18 cellular contexts compared by ENCODE assay signal in genomic region chr19:3608750-3609322, GRCh38. TPM values are rescaled to one million over a fixed set of nuclear protein-coding genes. Genes with fewer than 3 reads are reported as not detected.
DNase-seq lines count a peak whose midpoint lies in the region; ATAC-seq and TF ChIP-seq lines count a peak whose summit lies in the region.
"Had no signal": no experiment of that assay in that cellular context is flagged by ENCODE, and none has a peak within 500 bp of the region (broad histone marks: within the 10 kb centered on the region; RNA-seq: fewer than 3 reads in every experiment).

No MANE protein-coding gene starts in this region.

- no peaks in the 10 kb centered on the region for H3F3A ChIP-seq in smooth muscle cell (ENCODE audit: low read depth)

- no peaks in the 10 kb centered on the region for H3K79me2 ChIP-seq in smooth muscle cell (ENCODE audit: low read depth)

- H3K4me1 ChIP-seq in Peyer's patch (peaks cover 0 to 44% (median 26%) of the 10 kb centered on the region in 4 donors), spleen (peaks cover 30 to 89% (median 75%) of the 10 kb centered on the region in 6 donors), smooth muscle cell (ENCODE audit: low read depth) (peaks cover 8% of the 10 kb centered on the region)

- ATAC-seq in left cardiac atrium (peak; percentile 1 to 10), left lobe of liver (no peak)
- ATAC-seq: mucosa of descending colon had no signal

- no peaks in the 10 kb centered on the region for H4K20me1 ChIP-seq in smooth muscle cell (ENCODE audit: low read depth)

- DNase-seq in GDM1 (lab: John Stamatoyannopoulos, UW) (peak; percentile 75), Peyer's patch (no peak), left cardiac atrium (peak; percentile 58), spleen (no peak), NCI-H2107 (lab: John Stamatoyannopoulos, UW) (no peak), smooth muscle cell (lab: John Stamatoyannopoulos, UW; ENCODE audit: unreplicated experiment) (no peak), NCI-H345 treated with DMSO at 0.1 percent for 48 hours (lab: John Stamatoyannopoulos, UW; ENCODE audit: unreplicated experiment) (no peak), left lobe of liver (ENCODE audit: low spot score) (no peak)
- DNase-seq: activated CD8-positive, alpha-beta memory T cell treated with anti-CD3 and anti-CD28 coated beads for 24 hours; activated naive CD4-positive, alpha-beta T cell; CD4-positive, CD25-positive, alpha-beta regulatory T cell; central memory CD4-positive, alpha-beta T cell; mucosa of descending colon; NCI-H187; stimulated activated CD4-positive, alpha-beta T cell treated with anti-CD3 and anti-CD28 coated beads, Interleukin-1b, Interleukin-23, amount 100 ng/mL, for 48 hours had no signal

- H2AFZ ChIP-seq in smooth muscle cell (ENCODE audit: low read depth) = no peak overlapping the region

- intact Hi-C loops in left cardiac atrium (cut with DNase I) (no loop called here), spleen (cut with DNase I; ENCODE audit: low total_unique reads) (no loop called here)

- H3K27ac ChIP-seq in Peyer's patch (peak overlapping the region in 3 of 4 donors; percentile 31 to 74 (median 68)), spleen (peak overlapping the region; percentile 63 to 91 (median 84)), smooth muscle cell (ENCODE audit: low read depth) (no peak overlapping the region)
- H3K27ac ChIP-seq: SJSA1 had no signal

- H3K4me3 ChIP-seq in Peyer's patch (no peak overlapping the region), spleen (peak overlapping the region in 1 of 8 donors; percentile 77), smooth muscle cell (no peak overlapping the region)
- H3K4me3 ChIP-seq: mucosa of descending colon, SJSA1 had no signal

- H3K27me3 ChIP-seq in Peyer's patch = no peaks in the 10 kb centered on the region
- H3K27me3 ChIP-seq in spleen (replicated peaks in 1 of 7) = peaks cover 0 to 43% (median 13%) of the 10 kb centered on the region in 7 donors
- no peaks in the 10 kb centered on the region for H3K27me3 ChIP-seq in smooth muscle cell (ENCODE audit: low read depth)
- H3K27me3 ChIP-seq: SJSA1 had no signal

- TF ChIP-seq CTCF in Peyer's patch (IDR thresholded peaks at IDR 0.05) = no peak
- TF ChIP-seq CTCF in spleen (IDR thresholded peaks at IDR 0.05 in 8 of 11, conservative IDR thresholded peaks at IDR 0.05 in 3 of 11) = no peak
- TF ChIP-seq CTCF in smooth muscle cell (IDR thresholded peaks at IDR 0.05; ENCODE audit: borderline replicate concordance, insufficient read depth, poor library complexity, severe bottlenecking) = no peak

- H3K36me3 ChIP-seq in Peyer's patch (peaks cover 0 to 30% (median 0%) of the 10 kb centered on the region in 3 donors), spleen (peaks cover 0 to 39% (median 31%) of the 10 kb centered on the region in 6 donors), smooth muscle cell (ENCODE audit: low read depth) (no peaks in the 10 kb centered on the region)

- TF ChIP-seq POLR2A in Peyer's patch (IDR thresholded peaks at IDR 0.05) (no peak), spleen (IDR thresholded peaks at IDR 0.05) (no peak)

- 11 to 39% (median 15%) methylated on average over 3 to 21 of the region's 21 CpGs for WGBS in spleen, 5 donors
- over 99% methylated on average over 13 of the region's 21 CpGs for WGBS in smooth muscle cell (ENCODE audit: low lambda C conversion rate)

- H3K9me3 ChIP-seq in Peyer's patch = no peaks in the 10 kb centered on the region
- H3K9me3 ChIP-seq in spleen = no peaks in the 10 kb centered on the region
- H3K9me3 ChIP-seq in smooth muscle cell (replicated peaks; ENCODE audit: low read depth) = no peaks in the 10 kb centered on the region
- H3K9me3 ChIP-seq: mucosa of descending colon, SJSA1 had no signal

- no peak overlapping the region for H3K9ac ChIP-seq in smooth muscle cell (ENCODE audit: low read depth)

- H3K4me2 ChIP-seq in smooth muscle cell = no peak overlapping the region

RNA-seq across cellular contexts. Expression of gene TBXA2R, which starts 2.2 kb away (rescaled TPM):
- total RNA-seq in Peyer's patch = 1 to 10 TPM in 2 of 4 donors, under 1 TPM in 1, not detected in 1; 0.80 to 5.0 (median 1.6) TPM
- total RNA-seq in left cardiac atrium = 1 to 10 TPM; 2.3 to 3.7 TPM
- 10 to 100 TPM in 5 of 7 donors, 1 to 10 TPM in 2; 8.7 to 16.1 (median 11.6) TPM for total RNA-seq in spleen
- polyA plus RNA-seq in spleen = 1 to 10 TPM; 2.1 to 4.4 (median 3.8) TPM
- total RNA-seq in smooth muscle cell = 1.1 and 1.7 TPM in 2 replicates
- polyA plus RNA-seq in smooth muscle cell = 9.3 and 9.4 TPM in 2 replicates
- 4.4 TPM for total RNA-seq in left lobe of liver
- total RNA-seq: SJSA1 had no signal

RNA-seq across cellular contexts. Expression of gene CACTIN, which starts 17.8 kb away (rescaled TPM):
- total RNA-seq in Peyer's patch (10 to 100 TPM; 21.2 to 60.2 (median 33.3) TPM), left cardiac atrium (10 to 100 TPM; 12.5 to 12.9 TPM), spleen (10 to 100 TPM; 18.9 to 27.1 (median 25.7) TPM), smooth muscle cell (16.7 and 17.5 TPM in 2 replicates), left lobe of liver (12.5 TPM)
- polyA plus RNA-seq in spleen (10 to 100 TPM; 10.8 to 21.1 (median 12.0) TPM), smooth muscle cell (17.3 and 22.5 TPM in 2 replicates)

RNA-seq across cellular contexts. Expression of gene GIPC3, which starts 23.6 kb away (rescaled TPM):
- total RNA-seq in Peyer's patch (1 to 10 TPM in 2 of 4 donors, under 1 TPM in 2; 0.13 to 5.8 (median 0.70) TPM), left cardiac atrium (1 to 10 TPM; 1.5 to 1.6 TPM), spleen (1 to 10 TPM; 3.4 to 9.2 (median 5.4) TPM), smooth muscle cell (0.13 and 0.27 TPM in 2 replicates), left lobe of liver (0.75 TPM)
- polyA plus RNA-seq in spleen (1 to 10 TPM in 1 of 3 donors, under 1 TPM in 2; 0.80 to 2.3 (median 0.96) TPM), smooth muscle cell (0.86 and 0.96 TPM in 2 replicates)
- total RNA-seq: epithelial cell of proximal tubule had no signal
- polyA plus RNA-seq: IgD-negative memory B cell had no signal

RNA-seq across cellular contexts. Expression of gene HMG20B, which starts 36.1 kb away (rescaled TPM):
- total RNA-seq in Peyer's patch (100 to 1,000 TPM in 2 of 4 donors, 10 to 100 TPM in 2; 70.4 to 236 (median 117) TPM), left cardiac atrium (10 to 100 TPM; 34.8 to 42.0 TPM), spleen (10 to 100 TPM; 49.4 to 74.1 (median 62.8) TPM), smooth muscle cell (86.3 and 109 TPM in 2 replicates), left lobe of liver (44.2 TPM)
- polyA plus RNA-seq in spleen (10 to 100 TPM; 52.4 to 82.2 (median 71.4) TPM), smooth muscle cell (120 and 128 TPM in 2 replicates)

RNA-seq across cellular contexts. Expression of gene MFSD12, which starts 51.5 kb away (rescaled TPM):
- total RNA-seq in Peyer's patch = 100 to 1,000 TPM in 2 of 4 donors, 10 to 100 TPM in 2; 76.5 to 146 (median 104) TPM
- 10 to 100 TPM; 29.8 to 40.4 TPM for total RNA-seq in left cardiac atrium
- total RNA-seq in spleen = 100 to 1,000 TPM in 3 of 7 donors, 10 to 100 TPM in 4; 62.8 to 131 (median 98.6) TPM
- 10 to 100 TPM; 31.0 to 63.9 (median 37.6) TPM for polyA plus RNA-seq in spleen
- 26.8 and 56.0 TPM in 2 replicates for total RNA-seq in smooth muscle cell
- polyA plus RNA-seq in smooth muscle cell = 73.8 and 93.9 TPM in 2 replicates
- total RNA-seq in left lobe of liver = 33.9 TPM

Comparison
In these comparisons a context has a peak if more than half of its experiments do, and no peak if none do; other contexts are left out.
1. DNase-seq: peak in GDM1 (single experiment) and left cardiac atrium (single experiment); none in Peyer's patch (0 of 3), spleen (single experiment), NCI-H2107 (single experiment), smooth muscle cell (single experiment), NCI-H345 treated with DMSO at 0.1 percent for 48 hours (single experiment) and left lobe of liver (single experiment).